Comparison of ENCODE assay signal across 8 cellular contexts in genomic region chr1:168178227-168178637, GRCh38. TPM values are rescaled to one million over a fixed set of nuclear protein-coding genes. Genes with fewer than 3 reads are reported as not detected.
DNase-seq lines count a peak whose midpoint lies in the region; ATAC-seq and TF ChIP-seq lines count a peak whose summit lies in the region.

No MANE protein-coding gene starts in this region.

- peak overlapping the region; percentile 18 for H3K9ac ChIP-seq in HUES6 (ENCODE audit: low read length)
- no peak overlapping the region for H3K9ac ChIP-seq in muscle layer of colon (ENCODE audit: low read length)

- peaks cover 28% of the 10 kb centered on the region for H3K79me2 ChIP-seq in ACC112 (ENCODE audit: control insufficient read depth, insufficient read depth, low read length, unreplicated experiment)

- H2AFZ ChIP-seq in ACC112 (ENCODE audit: low read length, unreplicated experiment): peak overlapping the region; percentile 71

- H3K4me1 ChIP-seq in ACC112 (ENCODE audit: control insufficient read depth, insufficient read depth, low read length, unreplicated experiment) (peaks cover 10% of the 10 kb centered on the region), HUES6 (ENCODE audit: control insufficient read depth, insufficient read depth, low read length) (peaks cover 9% of the 10 kb centered on the region), muscle layer of colon (ENCODE audit: insufficient read depth, low read length) (peaks cover 9% of the 10 kb centered on the region)

- no peak for ATAC-seq in GM19463 (IDR thresholded peaks at IDR 0.05; ENCODE audit: unreplicated experiment)
- ATAC-seq in HG03175 (IDR thresholded peaks at IDR 0.05; ENCODE audit: unreplicated experiment): no peak

- no peak for TF ChIP-seq CTCF in dorsolateral prefrontal cortex (IDR thresholded peaks at IDR 0.05 in 54 of 56, conservative IDR thresholded peaks at IDR 0.05 in 2 of 56; ENCODE audit: low read depth in 1 of 56, partially characterized antibody in 56 of 56)

- DNase-seq in dorsolateral prefrontal cortex: no peak
- no peak for DNase-seq in activated effector memory CD4-positive, alpha-beta T cell treated with Interleukin-2 at 50 U/mL for 16 hours
- no peak for DNase-seq in NCI-H524 treated with DMSO at 0.1 percent for 48 hours (lab: John Stamatoyannopoulos, UW)

- intact Hi-C loops in dorsolateral prefrontal cortex (cut with DNase I): loop anchor here (2.0 to 5.0 kb wide), 2 partner anchors 49 to 165 kb away; partner anchors contain the start of gene SFT2D2 (in 2 of the 2)

- H3K36me3 ChIP-seq in ACC112 (ENCODE audit: insufficient read depth, low read length) (no peaks in the 10 kb centered on the region), HUES6 (ENCODE audit: control insufficient read depth, insufficient read depth, low read length) (no peaks in the 10 kb centered on the region), muscle layer of colon (ENCODE audit: insufficient read depth, low read length) (no peaks in the 10 kb centered on the region)

- H3K4me3 ChIP-seq in ACC112 (ENCODE audit: low read depth, low read length) (peak overlapping the region; percentile 87), HUES6 (ENCODE audit: low read depth, low read length) (peak overlapping the region; percentile 85), dorsolateral prefrontal cortex (peak overlapping the region; percentile 71 to 99 (median 86)), muscle layer of colon (ENCODE audit: low read depth in 1 of 2, low read length in 2 of 2) (peak overlapping the region in 1 of 2 donors; percentile 97)

- H3K27me3 ChIP-seq in ACC112 (ENCODE audit: insufficient read depth, low read length): no peaks in the 10 kb centered on the region
- H3K27me3 ChIP-seq in HUES6 (ENCODE audit: control insufficient read depth, insufficient read depth, low read length): no peaks in the 10 kb centered on the region
- peaks cover 0 to 18% (median 0%) of the 10 kb centered on the region in 45 donors for H3K27me3 ChIP-seq in dorsolateral prefrontal cortex
- H3K27me3 ChIP-seq in muscle layer of colon (ENCODE audit: control insufficient read depth in 1 of 2, insufficient read depth in 2 of 2, low read length in 2 of 2): no peaks in the 10 kb centered on the region

- H3K9me3 ChIP-seq in HUES6 (ENCODE audit: control insufficient read depth, insufficient read depth, low read depth, low read length) (no peaks in the 10 kb centered on the region), muscle layer of colon (ENCODE audit: low read length) (no peaks in the 10 kb centered on the region)

- peak overlapping the region; percentile 82 for H3K27ac ChIP-seq in ACC112 (ENCODE audit: low read depth, low read length)
- H3K27ac ChIP-seq in HUES6 (ENCODE audit: low read depth, low read length): no peak overlapping the region
- peak overlapping the region in 58 of 59 donors; percentile 9 to 99 (median 92) for H3K27ac ChIP-seq in dorsolateral prefrontal cortex
- peak overlapping the region; percentile 83 for H3K27ac ChIP-seq in muscle layer of colon (ENCODE audit: low read depth, low read length)

RNA-seq across cellular contexts. Expression of gene TIPRL, which starts 0.5 kb away (rescaled TPM):
- total RNA-seq in dorsolateral prefrontal cortex: 10 to 100 TPM; 14.6 to 51.2 (median 34.7) TPM

RNA-seq across cellular contexts. Expression of gene GPR161, which starts 41.5 kb away (rescaled TPM):
- total RNA-seq in dorsolateral prefrontal cortex: 10 to 100 TPM in 108 of 120 experiments, 1 to 10 TPM in 12; 7.9 to 19.9 (median 13.2) TPM

RNA-seq across cellular contexts. Expression of gene SFT2D2, which starts 47.6 kb away (rescaled TPM):
- total RNA-seq in dorsolateral prefrontal cortex: 10 to 100 TPM; 15.0 to 59.6 (median 26.0) TPM
